9 cellular contexts compared by ENCODE assay signal in the genomic region with DNA sequence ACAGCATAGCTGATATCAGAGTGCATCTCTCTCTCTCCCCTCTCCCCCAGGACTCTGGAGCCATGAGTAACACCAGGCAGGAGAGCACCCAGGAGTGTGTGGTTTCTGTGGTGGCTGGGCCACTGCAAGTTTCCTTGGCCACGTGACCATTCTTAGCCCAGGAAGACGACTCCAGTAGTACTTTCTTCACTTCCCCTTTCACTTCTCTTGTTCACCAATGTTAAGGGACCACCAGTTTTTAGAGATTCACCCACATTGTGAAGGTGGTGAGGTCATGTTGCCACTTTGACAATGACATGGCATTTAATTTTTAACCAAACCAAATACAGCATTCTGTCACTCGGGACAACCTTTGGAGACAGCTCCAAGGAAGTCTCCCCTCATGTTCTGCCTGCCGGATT. TPM values are rescaled to one million over a fixed set of nuclear protein-coding genes. Genes with fewer than 3 reads are reported as not detected.
DNase-seq lines count a peak whose midpoint lies in the region; ATAC-seq, FAIRE-seq and TF ChIP-seq lines count a peak whose summit lies in the region.
"Had no signal": no experiment of that assay in that cellular context is flagged by ENCODE, and none has a peak within 500 bp of the region (broad histone marks: within the 10 kb centered on the region; RNA-seq: fewer than 3 reads in every experiment).

No MANE protein-coding gene starts in this region.

- H3K14ac ChIP-seq in neuronal stem cell (ENCODE audit: low read length), result no peak overlapping the region

- H3K23ac ChIP-seq in neuronal stem cell (ENCODE audit: low read depth, low read length, poor library complexity), result no peak overlapping the region

- ATAC-seq in GM19452 (IDR thresholded peaks at IDR 0.05; ENCODE audit: unreplicated experiment), result peak; percentile 96
- peak; percentile 97 for ATAC-seq in HG03432 (IDR thresholded peaks at IDR 0.05; ENCODE audit: unreplicated experiment)

- H3K4me1 ChIP-seq in astrocyte (ENCODE audit: insufficient read depth, low read length) (no peaks in the 10 kb centered on the region), neuronal stem cell (ENCODE audit: control insufficient read depth in 2 of 2, insufficient read depth in 1 of 2, low read depth in 1 of 2, low read length in 2 of 2) (no peaks in the 10 kb centered on the region)

- no peak overlapping the region for H3K4ac ChIP-seq in neuronal stem cell (ENCODE audit: low read length)

- no peak overlapping the region for H3K18ac ChIP-seq in neuronal stem cell (ENCODE audit: low read length)

- H3K36me3 Mint-ChIP-seq in astrocyte (ENCODE audit: low read depth, unreplicated experiment), result no peaks in the 10 kb centered on the region
- H3K36me3 Mint-ChIP-seq: activated naive CD8-positive, alpha-beta T cell had no signal

- DNase-seq in Caki2 (ENCODE audit: low read depth) (peak; percentile 72), astrocyte (ENCODE audit: low read depth) (peak; percentile 80), LoVo (ENCODE audit: low spot score) (no peak), neuronal stem cell (ENCODE audit: low spot score) (no peak), NCI-H1417 treated with DMSO at 0.1 percent for 48 hours (lab: John Stamatoyannopoulos, UW) (no peak)
- DNase-seq in stimulated activated naive CD4-positive, alpha-beta T cell (lab: John Stamatoyannopoulos, UW), result no peak

- H4K91ac ChIP-seq in neuronal stem cell (ENCODE audit: low read depth, low read length, poor library complexity), result no peak overlapping the region

- H2AK5ac ChIP-seq in neuronal stem cell (ENCODE audit: low read depth, low read length), result no peak overlapping the region

- H3K9me3 ChIP-seq in astrocyte (ENCODE audit: insufficient read depth, low read depth, low read length) (no peaks in the 10 kb centered on the region), neuronal stem cell (replicated peaks in 1 of 2; ENCODE audit: control insufficient read depth in 2 of 2, insufficient read depth in 1 of 2, low read depth in 1 of 2, low read length in 2 of 2) (no peaks in the 10 kb centered on the region)

- no peaks in the 10 kb centered on the region for H3K79me2 ChIP-seq in astrocyte (ENCODE audit: insufficient read depth, low read length)

- no peak overlapping the region for H3K27ac Mint-ChIP-seq in astrocyte (ENCODE audit: unreplicated experiment)
- H3K27ac Mint-ChIP-seq: activated naive CD8-positive, alpha-beta T cell had no signal

- H3K27me3 ChIP-seq in astrocyte (ENCODE audit: insufficient read depth, low read length) (no peaks in the 10 kb centered on the region), neuronal stem cell (ENCODE audit: control insufficient read depth in 3 of 3, insufficient read depth in 3 of 3, low read depth in 1 of 3, low read length in 3 of 3) (no peaks in the 10 kb centered on the region)

- H3K4me1 Mint-ChIP-seq in astrocyte (ENCODE audit: low read depth, unreplicated experiment), result peaks cover 4% of the 10 kb centered on the region

- no peak overlapping the region for H3K4me3 Mint-ChIP-seq in astrocyte (ENCODE audit: unreplicated experiment)
- H3K4me3 Mint-ChIP-seq: activated naive CD8-positive, alpha-beta T cell had no signal

- H3K9ac ChIP-seq in astrocyte (ENCODE audit: low read length) (no peak overlapping the region), neuronal stem cell (ENCODE audit: low read depth, low read length, poor library complexity) (no peak overlapping the region)

- no peaks in the 10 kb centered on the region for H3K79me1 ChIP-seq in neuronal stem cell (ENCODE audit: low read depth, low read length)

- H2BK5ac ChIP-seq in neuronal stem cell (ENCODE audit: low read length), result no peak overlapping the region

- no peak overlapping the region for H3K27ac ChIP-seq in astrocyte (ENCODE audit: low read depth, low read length)
- no peak overlapping the region for H3K27ac ChIP-seq in neuronal stem cell (replicated peaks; ENCODE audit: low read length)

- H3K4me3 ChIP-seq in astrocyte (ENCODE audit: insufficient read depth, low read depth, low read length) (no peak overlapping the region), neuronal stem cell (ENCODE audit: low read length in 2 of 2) (no peak overlapping the region)

- H2BK12ac ChIP-seq in neuronal stem cell (ENCODE audit: low read length), result no peak overlapping the region

- no peak overlapping the region for H2AFZ ChIP-seq in astrocyte (ENCODE audit: low read depth, low read length)
- H2AFZ ChIP-seq in neuronal stem cell (ENCODE audit: low read length), result no peak overlapping the region

- H3K36me3 ChIP-seq in astrocyte (ENCODE audit: insufficient read depth, low read length) (no peaks in the 10 kb centered on the region), neuronal stem cell (replicated peaks in 1 of 2; ENCODE audit: control insufficient read depth in 2 of 2, insufficient read depth in 2 of 2, low read length in 2 of 2) (no peaks in the 10 kb centered on the region)

- in situ Hi-C loops in Caki2 (cut with HindIII; ENCODE audit: low pct_unique_long_range_greater_than_20kb, low sequenced_read_pairs), result no loop called here

- H2BK120ac ChIP-seq in neuronal stem cell (ENCODE audit: low read depth, low read length), result no peak overlapping the region

- no peaks in the 10 kb centered on the region for H3K9me3 Mint-ChIP-seq in astrocyte (ENCODE audit: unreplicated experiment)

- H4K20me1 ChIP-seq in astrocyte (ENCODE audit: insufficient read depth, low read length), result no peaks in the 10 kb centered on the region

- H3K27me3 Mint-ChIP-seq in astrocyte (ENCODE audit: low read depth, unreplicated experiment), result peaks cover 3% of the 10 kb centered on the region

- no peak for TF ChIP-seq CTCF in astrocyte (IDR thresholded peaks at IDR 0.05; ENCODE audit: insufficient read depth, low read depth, low read length)

- no CpG with 5 or more reads among the region's 4 CpGs for WGBS in neuronal stem cell (ENCODE audit: extremely low coverage in 2 of 2, insufficient read length in 2 of 2, insufficient replicate concordance in 1 of 2), 2 donors

- no peak overlapping the region for H4K8ac ChIP-seq in neuronal stem cell (ENCODE audit: low read depth, low read length)

- H3K4me2 ChIP-seq in astrocyte (ENCODE audit: low read length), result no peak overlapping the region
- no peak overlapping the region for H3K4me2 ChIP-seq in neuronal stem cell (ENCODE audit: insufficient read depth, low read length, poor library complexity, severe bottlenecking)

- no peak overlapping the region for H2BK15ac ChIP-seq in neuronal stem cell (ENCODE audit: low read length)

- FAIRE-seq in astrocyte (lab: Jason Lieb, UNC), result no peak

RNA-seq across cellular contexts. Expression of gene DAPK1, which starts 17.9 kb away (rescaled TPM):
- total RNA-seq in Caki2 (2014; rRNA removed; shearing (Covaris generic); ENCODE audit: low replicate concordance), result 16.3 and 20.9 TPM in 2 replicates
- total RNA-seq in astrocyte, result 31.1 and 35.1 TPM in 2 replicates
- polyA plus RNA-seq in neuronal stem cell (2013, experiment 1 of 2), result 19.4 TPM
- polyA plus RNA-seq in neuronal stem cell (2013, experiment 2 of 2), result 18.9 TPM

Comparison
In these comparisons a context has a peak if more than half of its experiments do, and no peak if none do; other contexts are left out.
1. DNase-seq: peak in Caki2 (single experiment) and astrocyte (single experiment); none in LoVo (single experiment), stimulated activated naive CD4-positive, alpha-beta T cell (0 of 6), neuronal stem cell (single experiment) and NCI-H1417 treated with DMSO at 0.1 percent for 48 hours (single experiment).